In genomic region chr2:205769494-205769848, GRCh38 we compare ENCODE assay signal across 13 cellular contexts.
DNase-seq lines count a peak whose midpoint lies in the region; ATAC-seq and TF ChIP-seq lines count a peak whose summit lies in the region.
"Had no signal": no experiment of that assay in that cellular context is flagged by ENCODE, and none has a peak within 500 bp of the region (broad histone marks: within the 10 kb centered on the region; RNA-seq: fewer than 3 reads in every experiment).

No MANE protein-coding gene starts in this region.

- no TSS peak for BruUV-seq in PC-3 (replicated peaks; lab: Mats Ljungman, UMichigan)

- H3K9me2 ChIP-seq in PC-3 (replicated peaks; ENCODE audit: low read length): no peaks in the 10 kb centered on the region

- H3K4me3 ChIP-seq in AG09309 (ENCODE audit: control insufficient read depth, low read depth, low read length): no peak overlapping the region
- H3K4me3 ChIP-seq in PC-3 (ENCODE audit: low read length): no peak overlapping the region
- no peak overlapping the region for H3K4me3 ChIP-seq in right cardiac atrium (ENCODE audit: low read length)
- H3K4me3 ChIP-seq: BLaER1, lung, spleen had no signal

- peaks cover 4% of the 10 kb centered on the region for H3F3A ChIP-seq in PC-3 (ENCODE audit: low read length, unreplicated experiment)

- H3K4me2 ChIP-seq in PC-3 (ENCODE audit: low read length): peak overlapping the region; percentile 24

- peaks cover 18% of the 10 kb centered on the region for H3K4me1 ChIP-seq in PC-3 (ENCODE audit: insufficient read depth, low read length)
- no peaks in the 10 kb centered on the region for H3K4me1 ChIP-seq in right cardiac atrium (ENCODE audit: control insufficient read depth, insufficient read depth, low read length)

- CTCF ChIA-PET in PC-3 (lab: Charles Lee): interaction anchor here (0.6 to 1.0 kb wide), 3 partner anchors 93 to 1224 kb away, joined by 3 to 4 read pairs (median 3); partner anchors contain the start of gene PARD3B

- no peak overlapping the region for H2AFZ ChIP-seq in PC-3 (ENCODE audit: low read length)

- intact Hi-C loops in PC-3 (cut with micrococcal nuclease) (loop anchor here (1.0 to 5.0 kb wide), 4 partner anchors 62 to 178 kb away; no protein-coding TSS in a partner anchor), right cardiac atrium (cut with DNase I) (loop anchor here in 3 of 4 donors (5.0 to 10.0 kb wide), 3 partner anchors 113 to 158 kb away; no protein-coding TSS in a partner anchor)

- POLR2A ChIA-PET in PC-3 (lab: Charles Lee; ENCODE audit: unreplicated experiment): interaction anchor here (0.7 kb wide), 1 partner anchor 946 kb away, joined by 3 read pairs; no protein-coding TSS in a partner anchor

- 76% methylated on average over 3 of the region's 3 CpGs for WGBS in right cardiac atrium

- H3K36me3 ChIP-seq in PC-3 (ENCODE audit: low read depth, low read length): no peaks in the 10 kb centered on the region
- H3K36me3 ChIP-seq: BLaER1 had no signal

- no peaks in the 10 kb centered on the region for H3K9me3 ChIP-seq in PC-3 (ENCODE audit: low read length)
- no peaks in the 10 kb centered on the region for H3K9me3 ChIP-seq in right cardiac atrium (ENCODE audit: control insufficient read depth, low read length)
- H3K9me3 ChIP-seq: BLaER1, spleen had no signal

- H3K27me3 ChIP-seq in PC-3 (ENCODE audit: low read length) (no peaks in the 10 kb centered on the region), right cardiac atrium (ENCODE audit: control insufficient read depth, insufficient read depth) (no peaks in the 10 kb centered on the region)
- H3K27me3 ChIP-seq: BLaER1 had no signal

- ATAC-seq in PC-3: peak; percentile 74
- no peak for ATAC-seq in right cardiac atrium
- ATAC-seq: Panc1 had no signal

- TF ChIP-seq CTCF in AG09309 (IDR thresholded peaks at IDR 0.05; ENCODE audit: control insufficient read depth, insufficient read depth, low read depth, low read length, missing control alignments): no peak
- no peak for TF ChIP-seq CTCF in PC-3 (conservative IDR thresholded peaks at IDR 0.05; ENCODE audit: low read depth, low read length)

- DNase-seq in AG09309 (ENCODE audit: low read depth) (peak; percentile 56), PC-3 (peak; percentile 75), epithelial cell of prostate (ENCODE audit: low read depth, low spot score) (peak; percentile 46), myocyte (ENCODE audit: low read depth) (peak; percentile 31), NCI-H1092 (lab: John Stamatoyannopoulos, UW) (no peak), COLO668 (lab: John Stamatoyannopoulos, UW; ENCODE audit: unreplicated experiment) (no peak), right cardiac atrium (no peak), globus pallidus (ENCODE audit: low spot score) (no peak)
- DNase-seq: activated gamma-delta T cell treated with Interleukin-2 at 50 U/mL for 16 hours, spleen had no signal

- H3K27ac ChIP-seq in PC-3 (ENCODE audit: low read length): peak overlapping the region; percentile 39
- peak overlapping the region; percentile 62 for H3K27ac ChIP-seq in epithelial cell of prostate
- no peak overlapping the region for H3K27ac ChIP-seq in right cardiac atrium (ENCODE audit: low read length)
- H3K27ac ChIP-seq: BLaER1, spleen had no signal

- no peaks in the 10 kb centered on the region for H3K79me2 ChIP-seq in PC-3 (ENCODE audit: low read length)

- H3K9ac ChIP-seq in PC-3 (ENCODE audit: low read length): no peak overlapping the region
- H3K9ac ChIP-seq: BLaER1 had no signal

- no peaks in the 10 kb centered on the region for H4K20me1 ChIP-seq in PC-3 (ENCODE audit: low read length)
- H4K20me1 ChIP-seq: BLaER1 had no signal

Comparison
In these comparisons a context has a peak if more than half of its experiments do, and no peak if none do; other contexts are left out.
1. DNase-seq: peak in AG09309 (single experiment), PC-3 (single experiment), epithelial cell of prostate (single experiment) and myocyte (single experiment); none in NCI-H1092 (single experiment), COLO668 (single experiment), right cardiac atrium (0 of 3) and globus pallidus (single experiment).